ENCODE assay signal across 14 cellular contexts in genomic region chr5:87004101-87004500, GRCh38.
DNase-seq lines count a peak whose midpoint lies in the region; ATAC-seq and TF ChIP-seq lines count a peak whose summit lies in the region.
"Had no signal": no experiment of that assay in that cellular context is flagged by ENCODE, and none has a peak within 500 bp of the region (broad histone marks: within the 10 kb centered on the region; RNA-seq: fewer than 3 reads in every experiment).

No MANE protein-coding gene starts in this region.

- H3K79me1 ChIP-seq in mesenchymal stem cell (replicated peaks; ENCODE audit: low read length, poor library complexity, severe bottlenecking) = no peaks in the 10 kb centered on the region

- no peak for TF ChIP-seq CTCF in PC-3 (conservative IDR thresholded peaks at IDR 0.05; ENCODE audit: low read depth, low read length)
- no peak for TF ChIP-seq CTCF in choroid plexus epithelial cell (conservative IDR thresholded peaks at IDR 0.05; ENCODE audit: low read depth, low read length)

- no peak overlapping the region for H2BK120ac ChIP-seq in mesenchymal stem cell (ENCODE audit: low read depth, low read length)

- no TSS peak for BruUV-seq in PC-3 (replicated peaks; lab: Mats Ljungman, UMichigan)

- H3K4me3 ChIP-seq in PC-3 (ENCODE audit: low read length) = no peak overlapping the region
- H3K4me3 ChIP-seq in choroid plexus epithelial cell (ENCODE audit: low read depth, low read length) = no peak overlapping the region
- no peak overlapping the region for H3K4me3 ChIP-seq in mesenchymal stem cell (ENCODE audit: insufficient read depth in 1 of 2, low read depth in 1 of 2, low read length in 2 of 2)
- H3K4me3 ChIP-seq: SJCRH30 had no signal

- peaks cover 10% of the 10 kb centered on the region for H3K4me1 ChIP-seq in PC-3 (ENCODE audit: insufficient read depth, low read length)
- peaks cover 8% of the 10 kb centered on the region for H3K4me1 ChIP-seq in mesenchymal stem cell (ENCODE audit: control insufficient read depth, insufficient read depth, low read depth, low read length)
- H3K4me1 ChIP-seq: SJCRH30 had no signal

- H3K9ac ChIP-seq in PC-3 (ENCODE audit: low read length) (no peak overlapping the region), mesenchymal stem cell (ENCODE audit: low read length) (no peak overlapping the region)

- no peak overlapping the region for H2BK5ac ChIP-seq in mesenchymal stem cell (ENCODE audit: low read depth, low read length, poor library complexity, severe bottlenecking)

- POLR2A ChIA-PET in PC-3 (lab: Charles Lee; ENCODE audit: unreplicated experiment) = no interaction called here

- no peak overlapping the region for H2BK12ac ChIP-seq in mesenchymal stem cell (ENCODE audit: low read length in 2 of 2)

- H3K27ac ChIP-seq in PC-3 (ENCODE audit: low read length) (no peak overlapping the region), mesenchymal stem cell (ENCODE audit: low read length, poor library complexity, severe bottlenecking) (no peak overlapping the region)
- H3K27ac ChIP-seq: SJCRH30 had no signal

- H3K4ac ChIP-seq in mesenchymal stem cell (ENCODE audit: low read depth in 1 of 2, low read length in 2 of 2) = no peak overlapping the region

- no peaks in the 10 kb centered on the region for H4K20me1 ChIP-seq in PC-3 (ENCODE audit: low read length)

- 94% methylated on average over 3 of the region's 3 CpGs for WGBS in mesenchymal stem cell

- H2AFZ ChIP-seq in PC-3 (ENCODE audit: low read length) (no peak overlapping the region), mesenchymal stem cell (ENCODE audit: low read depth, low read length) (no peak overlapping the region)

- H3K9me3 ChIP-seq in PC-3 (ENCODE audit: low read length) = no peaks in the 10 kb centered on the region
- no peaks in the 10 kb centered on the region for H3K9me3 ChIP-seq in mesenchymal stem cell (ENCODE audit: control insufficient read depth, low read length)
- H3K9me3 ChIP-seq: SJCRH30 had no signal

- no peaks in the 10 kb centered on the region for H3K9me2 ChIP-seq in PC-3 (replicated peaks; ENCODE audit: low read length)

- H3K4me2 ChIP-seq in PC-3 (ENCODE audit: low read length) (peak overlapping the region; percentile 15; the same call in 1 of the 2 replicates), mesenchymal stem cell (ENCODE audit: low read length, poor library complexity, severe bottlenecking) (no peak overlapping the region)

- CTCF ChIA-PET in PC-3 (lab: Charles Lee) = interaction anchor here (0.6 kb wide), 2 partner anchors 16 to 1030 kb away, joined by 4 read pairs; no protein-coding TSS in a partner anchor

- no peaks in the 10 kb centered on the region for H3K27me3 ChIP-seq in PC-3 (ENCODE audit: low read length)
- no peaks in the 10 kb centered on the region for H3K27me3 ChIP-seq in mesenchymal stem cell (ENCODE audit: control insufficient read depth in 1 of 2, insufficient read depth in 1 of 2, low read length in 2 of 2)
- H3K27me3 ChIP-seq: SJCRH30 had no signal

- no peaks in the 10 kb centered on the region for H3F3A ChIP-seq in PC-3 (ENCODE audit: low read length, unreplicated experiment)

- H3K23ac ChIP-seq in mesenchymal stem cell (ENCODE audit: low read length in 2 of 2) = no peak overlapping the region

- peak; percentile 11 for DNase-seq in HK-2 (ENCODE audit: unreplicated experiment)
- peak; percentile 78 for DNase-seq in PC-3
- peak; percentile 74 for DNase-seq in choroid plexus epithelial cell (ENCODE audit: low read depth)
- DNase-seq in mesenchymal stem cell = no peak
- no peak for DNase-seq in NCI-H2171 treated with DMSO at 0.1 percent for 48 hours (lab: John Stamatoyannopoulos, UW)
- no peak for DNase-seq in activated CD4-positive, CD25-positive, alpha-beta regulatory T cell (lab: John Stamatoyannopoulos, UW)
- DNase-seq in NCI-H2081 treated with DMSO at 0.1 percent for 48 hours (lab: John Stamatoyannopoulos, UW) = no peak
- DNase-seq: C1 segment of cervical spinal cord, DMS153, EL, HFFc6, NCI-H146, NCI-H748 treated with DMSO at 0.1 percent for 48 hours, SJCRH30 had no signal

- no peak overlapping the region for H2BK15ac ChIP-seq in mesenchymal stem cell (ENCODE audit: low read depth, poor library complexity, severe bottlenecking)

- no peak overlapping the region for H4K8ac ChIP-seq in mesenchymal stem cell (ENCODE audit: low read length)

- peak overlapping the region; percentile 89 for H2AK5ac ChIP-seq in mesenchymal stem cell (ENCODE audit: low read length, severe bottlenecking)

- H3K18ac ChIP-seq in mesenchymal stem cell (ENCODE audit: low read depth in 1 of 2, low read length in 2 of 2) = no peak overlapping the region

- no peaks in the 10 kb centered on the region for H3K79me2 ChIP-seq in PC-3 (ENCODE audit: low read length)

- no peaks in the 10 kb centered on the region for H3K36me3 ChIP-seq in PC-3 (ENCODE audit: low read depth, low read length)
- no peaks in the 10 kb centered on the region for H3K36me3 ChIP-seq in mesenchymal stem cell (ENCODE audit: control insufficient read depth in 1 of 2, insufficient read depth in 2 of 2, low read depth in 1 of 2, low read length in 2 of 2)
- H3K36me3 ChIP-seq: SJCRH30 had no signal

- ATAC-seq in PC-3 = peak; percentile 48; the same call in 1 of the 2 replicates

- H4K91ac ChIP-seq in mesenchymal stem cell (ENCODE audit: low read length) = no peak overlapping the region

- H3K14ac ChIP-seq in mesenchymal stem cell (ENCODE audit: low read length in 2 of 2) = no peak overlapping the region

- intact Hi-C loops in PC-3 (cut with micrococcal nuclease) = no loop called here

Comparison
In these comparisons a context has a peak if more than half of its experiments do, and no peak if none do; other contexts are left out.
1. DNase-seq: peak in HK-2 (single experiment), PC-3 (single experiment) and choroid plexus epithelial cell (single experiment); none in mesenchymal stem cell (single experiment), NCI-H2171 treated with DMSO at 0.1 percent for 48 hours (single experiment), activated CD4-positive, CD25-positive, alpha-beta regulatory T cell (0 of 4) and NCI-H2081 treated with DMSO at 0.1 percent for 48 hours (single experiment).